13 cellular contexts compared by ENCODE assay signal in the genomic region with DNA sequence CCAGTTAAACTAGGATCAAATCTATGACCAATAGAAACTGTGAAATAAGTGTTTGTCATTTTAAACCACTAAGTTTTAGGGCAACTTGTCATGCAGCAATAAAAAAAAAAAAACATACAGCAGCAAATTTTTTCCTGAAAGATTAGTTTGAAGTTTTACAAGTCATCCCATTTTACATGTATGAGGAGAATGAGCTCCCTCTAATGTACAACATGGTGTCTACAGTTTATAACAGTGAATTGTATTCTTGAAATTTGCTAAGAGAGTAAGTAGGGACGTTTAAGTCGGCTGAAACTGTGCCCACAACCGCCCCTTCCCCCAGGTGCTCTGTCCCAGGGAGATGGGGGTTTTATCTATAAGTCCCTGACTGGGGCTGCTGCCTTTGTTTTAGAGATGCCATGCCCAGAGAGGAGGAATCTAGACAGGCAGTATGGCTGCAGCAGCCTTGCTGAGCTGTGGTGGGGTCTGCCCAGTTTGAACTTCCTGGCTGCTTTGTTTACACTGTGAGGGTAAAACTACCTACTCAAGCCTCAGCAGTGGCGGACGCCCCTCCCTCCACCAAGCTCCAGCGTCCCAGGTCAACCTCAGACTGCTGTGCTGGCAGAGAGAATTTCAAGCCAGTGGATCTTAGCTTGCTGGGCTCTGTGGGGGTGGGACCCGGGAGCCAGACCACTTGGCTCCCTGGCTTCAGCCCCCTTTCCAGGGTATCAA.
A peak's percentile ranks its signal among the peaks of the same experiment; 100 is the strongest.
DNase-seq lines count a peak whose midpoint lies in the region; ATAC-seq and TF ChIP-seq lines count a peak whose summit lies in the region.
"Had no signal": no experiment of that assay in that cellular context is flagged by ENCODE, and none has a peak within 500 bp of the region (broad histone marks: within the 10 kb centered on the region; RNA-seq: fewer than 3 reads in every experiment).

No MANE protein-coding gene starts in this region.

- no peak overlapping the region for H4K5ac ChIP-seq in H9 (ENCODE audit: insufficient read length, low read depth, low read length)

- no peak overlapping the region for H3K56ac ChIP-seq in H9 (ENCODE audit: insufficient read length, low read depth, low read length)

- H3K4me1 ChIP-seq in H9 (ENCODE audit: insufficient read depth, low read length) (no peaks in the 10 kb centered on the region), RWPE2 (ENCODE audit: insufficient read depth, poor library complexity, severe bottlenecking) (no peaks in the 10 kb centered on the region)

- no peak overlapping the region for H2BK120ac ChIP-seq in H9 (ENCODE audit: low read depth, low read length, poor library complexity, severe bottlenecking)

- no peak overlapping the region for H3T11ph ChIP-seq in H9 (ENCODE audit: low read length)

- H2BK5ac ChIP-seq in H9 (ENCODE audit: insufficient read length, low read length) = no peak overlapping the region

- H2BK15ac ChIP-seq in H9 (ENCODE audit: low read depth, low read length) = no peak overlapping the region

- peaks cover 0 to 2% (median 0%) of the 10 kb centered on the region in 3 experiments; a peak in 3 of 7 replicates for H3K36me3 Mint-ChIP-seq in H9 (ENCODE audit: insufficient read depth in 1 of 3, low read depth in 3 of 3)
- H3K36me3 Mint-ChIP-seq in activated naive CD4-positive, alpha-beta T cell treated with anti-CD3 and anti-CD28 coated beads, Interleukin-2, amount 10 ng/mL, durations not matched to agents 7 days and 5 days = no peaks in the 10 kb centered on the region
- H3K36me3 Mint-ChIP-seq: CD8-positive, alpha-beta memory T cell; immature natural killer cell; stimulated activated naive B cell treated with anti-CD40 and anti-IgM and Interleukin-4, amounts not matched to agents 10 μg/mL and 1 μg/mL and 100 μg/mL, for 72 hours had no signal

- no peaks in the 10 kb centered on the region for H3K27me3 Mint-ChIP-seq in H9 (ENCODE audit: low read depth)
- no peaks in the 10 kb centered on the region for H3K27me3 Mint-ChIP-seq in activated naive CD4-positive, alpha-beta T cell treated with anti-CD3 and anti-CD28 coated beads, Interleukin-2, amount 10 ng/mL, durations not matched to agents 7 days and 5 days
- H3K27me3 Mint-ChIP-seq: CD8-positive, alpha-beta memory T cell; stimulated activated naive B cell treated with anti-CD40 and anti-IgM and Interleukin-4, amounts not matched to agents 10 μg/mL and 1 μg/mL and 100 μg/mL, for 72 hours had no signal

- no peak overlapping the region for H3K23ac ChIP-seq in H9 (ENCODE audit: insufficient read length, low read depth, low read length)

- no peak overlapping the region for H4K8ac ChIP-seq in H9 (replicated peaks; ENCODE audit: insufficient read length, low read depth, low read length)

- no peaks in the 10 kb centered on the region for H3K79me2 ChIP-seq in H9 (ENCODE audit: insufficient read depth, low read length)

- CTCF ChIA-PET in activated naive CD4-positive, alpha-beta T cell treated with anti-CD3 and anti-CD28 coated beads, Interleukin-2, amount 10 ng/mL, durations not matched to agents 7 days and 5 days (lab: Charles Lee) = no interaction called here

- no peak overlapping the region for H3K4me2 ChIP-seq in H9 (ENCODE audit: insufficient read depth, insufficient read length, low read length)

- peaks cover 7 to 10% of the 10 kb centered on the region in 2 experiments; a peak in 2 of 4 replicates for H3K4me1 Mint-ChIP-seq in H9
- H3K4me1 Mint-ChIP-seq in activated naive CD4-positive, alpha-beta T cell treated with anti-CD3 and anti-CD28 coated beads, Interleukin-2, amount 10 ng/mL, durations not matched to agents 7 days and 5 days = no peaks in the 10 kb centered on the region
- H3K4me1 Mint-ChIP-seq: CD8-positive, alpha-beta memory T cell; immature natural killer cell; stimulated activated naive B cell treated with anti-CD40 and anti-IgM and Interleukin-4, amounts not matched to agents 10 μg/mL and 1 μg/mL and 100 μg/mL, for 72 hours had no signal

- WGBS in H9 (ENCODE audit: extremely low coverage, insufficient read length, low lambda C conversion rate) = no CpG with 5 or more reads among the region's 7 CpGs

- peak; percentile 17 for DNase-seq in AG20443 (ENCODE audit: low spot score)
- DNase-seq in H9 = peak; percentile 67
- DNase-seq in RWPE2 (ENCODE audit: low spot score) = no peak
- no peak for DNase-seq in left colon
- DNase-seq in NCI-H2107 treated with DMSO at 0.1 percent for 48 hours (lab: John Stamatoyannopoulos, UW; ENCODE audit: unreplicated experiment) = no peak
- DNase-seq in activated naive CD4-positive, alpha-beta T cell treated with anti-CD3 and anti-CD28 coated beads, Interleukin-2, amount 10 ng/mL, durations not matched to agents 7 days and 5 days = no peak
- DNase-seq in GM10266 (ENCODE audit: extremely low spot score) = no peak
- DNase-seq: activated T-cell treated with anti-CD3 and anti-CD28 coated beads, Interleukin-2, amount 50 U/mL, for 1 hour; CD8-positive, alpha-beta memory T cell; immature natural killer cell; stimulated activated naive B cell treated with anti-CD40 and anti-IgM and Interleukin-4, amounts not matched to agents 10 μg/mL and 1 μg/mL and 100 μg/mL, for 72 hours had no signal

- H3K23me2 ChIP-seq in H9 (ENCODE audit: insufficient read length, low read depth, low read length, poor library complexity, severe bottlenecking) = no peaks in the 10 kb centered on the region

- no peak overlapping the region for H2AFZ ChIP-seq in H9 (ENCODE audit: low read length)

- no peak overlapping the region for H3K4me3 ChIP-seq in RWPE2 (ENCODE audit: severe bottlenecking)

- no peak overlapping the region for H2BK12ac ChIP-seq in H9 (ENCODE audit: insufficient read length, low read depth, low read length)

- H3K9me3 Mint-ChIP-seq in H9 = peaks cover 3 to 6% of the 10 kb centered on the region in 2 experiments; a peak in 3 of 5 replicates
- H3K9me3 Mint-ChIP-seq in activated naive CD4-positive, alpha-beta T cell treated with anti-CD3 and anti-CD28 coated beads, Interleukin-2, amount 10 ng/mL, durations not matched to agents 7 days and 5 days = peaks cover 2% of the 10 kb centered on the region

- H3K4me3 Mint-ChIP-seq in H9 = no peak overlapping the region
- H3K4me3 Mint-ChIP-seq in activated naive CD4-positive, alpha-beta T cell treated with anti-CD3 and anti-CD28 coated beads, Interleukin-2, amount 10 ng/mL, durations not matched to agents 7 days and 5 days = no peak overlapping the region
- H3K4me3 Mint-ChIP-seq: CD8-positive, alpha-beta memory T cell; immature natural killer cell; stimulated activated naive B cell treated with anti-CD40 and anti-IgM and Interleukin-4, amounts not matched to agents 10 μg/mL and 1 μg/mL and 100 μg/mL, for 72 hours had no signal

- H2BK20ac ChIP-seq in H9 (ENCODE audit: low read depth, low read length, poor library complexity, severe bottlenecking) = no peak overlapping the region

- H3K9me3 ChIP-seq in H9 (ENCODE audit: control insufficient read depth, low read depth, low read length) = no peaks in the 10 kb centered on the region
- no peaks in the 10 kb centered on the region for H3K9me3 ChIP-seq in RWPE2 (ENCODE audit: severe bottlenecking)
- H3K9me3 ChIP-seq: neutrophil had no signal

- H3K18ac ChIP-seq in H9 (ENCODE audit: insufficient read length, low read depth, low read length) = no peak overlapping the region

- H4K91ac ChIP-seq in H9 (ENCODE audit: insufficient read length, low read depth, low read length) = no peak overlapping the region

- intact Hi-C loops in left colon (cut with DNase I, micrococcal nuclease) = no loop called here

- no peak overlapping the region for H3K14ac ChIP-seq in H9 (ENCODE audit: insufficient read depth, low read length)

- H3K27ac Mint-ChIP-seq in H9 = peak overlapping the region in 2 of 3 experiments; percentile 59 to 79; a peak in 2 of 7 replicates
- no peak overlapping the region for H3K27ac Mint-ChIP-seq in activated naive CD4-positive, alpha-beta T cell treated with anti-CD3 and anti-CD28 coated beads, Interleukin-2, amount 10 ng/mL, durations not matched to agents 7 days and 5 days
- H3K27ac Mint-ChIP-seq: CD8-positive, alpha-beta memory T cell; immature natural killer cell; stimulated activated naive B cell treated with anti-CD40 and anti-IgM and Interleukin-4, amounts not matched to agents 10 μg/mL and 1 μg/mL and 100 μg/mL, for 72 hours had no signal

- no peak overlapping the region for H3K4ac ChIP-seq in H9 (ENCODE audit: low read depth, low read length)

- H2AK5ac ChIP-seq in H9 (ENCODE audit: insufficient read length, low read length) = no peak overlapping the region

- H3K9ac ChIP-seq in H9 (ENCODE audit: extremely low read depth, insufficient read length, low read length) = no peak overlapping the region

- no peak for ATAC-seq in RWPE2 (ENCODE audit: low read depth)
- ATAC-seq in left colon = peak; percentile 47
- no peak for ATAC-seq in GM21447 (IDR thresholded peaks at IDR 0.05; ENCODE audit: unreplicated experiment)
- ATAC-seq: stimulated activated naive B cell treated with anti-CD40 and anti-IgM and Interleukin-4, amounts not matched to agents 10 μg/mL and 1 μg/mL and 100 μg/mL, for 72 hours had no signal

- H4K20me1 ChIP-seq in H9 (ENCODE audit: control insufficient read depth, insufficient read depth, insufficient read length) = no peaks in the 10 kb centered on the region

- H3K79me1 ChIP-seq in H9 (ENCODE audit: insufficient read depth, low read depth, low read length, poor library complexity, severe bottlenecking) = no peaks in the 10 kb centered on the region

- H3K27ac ChIP-seq in H9 (ENCODE audit: insufficient read length, low read depth, low read length) (no peak overlapping the region), RWPE2 (ENCODE audit: poor library complexity, severe bottlenecking) (no peak overlapping the region)
- H3K27ac ChIP-seq: neutrophil had no signal

- H3K27me3 ChIP-seq in H9 (ENCODE audit: insufficient read depth, low read length) = no peaks in the 10 kb centered on the region
- no peaks in the 10 kb centered on the region for H3K27me3 ChIP-seq in RWPE2 (ENCODE audit: insufficient read depth, poor library complexity, severe bottlenecking)
- H3K27me3 ChIP-seq: neutrophil had no signal

- TF ChIP-seq CTCF in H9 (conservative IDR thresholded peaks at IDR 0.05) = peak; percentile 60
- peak; percentile 23 for TF ChIP-seq CTCF in RWPE2 (IDR thresholded peaks at IDR 0.05; ENCODE audit: poor library complexity, severe bottlenecking)
- TF ChIP-seq CTCF in GM10266 (IDR thresholded peaks at IDR 0.05; ENCODE audit: control insufficient read depth, insufficient read depth, low read depth, missing control alignments) = no peak

- no peaks in the 10 kb centered on the region for H3K36me3 ChIP-seq in RWPE2 (ENCODE audit: low read depth)
- H3K36me3 ChIP-seq: neutrophil had no signal

Comparison
In these comparisons a context has a peak if more than half of its experiments do, and no peak if none do; other contexts are left out.
1. DNase-seq: peak in AG20443 (single experiment) and H9 (single experiment); none in RWPE2 (single experiment), left colon (0 of 2), NCI-H2107 treated with DMSO at 0.1 percent for 48 hours (single experiment), activated naive CD4-positive, alpha-beta T cell treated with anti-CD3 and anti-CD28 coated beads, Interleukin-2, amount 10 ng/mL, durations not matched to agents 7 days and 5 days (single experiment) and GM10266 (single experiment).